ENCODE assay signal across 8 cellular contexts in genomic region chr4:48127882-48128394, GRCh38. TPM values are rescaled to one million over a fixed set of nuclear protein-coding genes. Genes with fewer than 3 reads are reported as not detected.
DNase-seq lines count a peak whose midpoint lies in the region; ATAC-seq, FAIRE-seq and TF ChIP-seq lines count a peak whose summit lies in the region.

No MANE protein-coding gene starts in this region.

- peak overlapping the region; percentile 45 for H2AFZ ChIP-seq in endothelial cell of umbilical vein (ENCODE audit: low read depth, low read length)

- TF ChIP-seq POLR2A in GM19193 (IDR thresholded peaks at IDR 0.05; ENCODE audit: extremely low read depth, insufficient read depth, insufficient read length) (peak; percentile 14), endothelial cell of umbilical vein (IDR thresholded peaks at IDR 0.05; ENCODE audit: low read depth, low read length) (peak; percentile 33)

- H3K9me3 Mint-ChIP-seq in stimulated activated effector memory CD8-positive, alpha-beta T cell treated with anti-CD3 and anti-CD28 coated beads, Interleukin-12 subunit alpha, Interleukin-12 subunit beta, amount 100 ng/mL, for 72 hours, result no peaks in the 10 kb centered on the region

- intact Hi-C loops in endothelial cell of umbilical vein (cut with micrococcal nuclease), result loop anchor here (1.0 to 2.0 kb wide), 5 partner anchors 12 to 418 kb away; partner anchors contain the start of gene SLAIN2

- no peaks in the 10 kb centered on the region for H3K9me1 ChIP-seq in endothelial cell of umbilical vein (replicated peaks; ENCODE audit: control insufficient read depth, extremely low read depth, insufficient read depth, low read length)

- peaks cover 77% of the 10 kb centered on the region for H3K4me1 Mint-ChIP-seq in stimulated activated effector memory CD8-positive, alpha-beta T cell treated with anti-CD3 and anti-CD28 coated beads, Interleukin-12 subunit alpha, Interleukin-12 subunit beta, amount 100 ng/mL, for 72 hours

- H3K27ac ChIP-seq in endothelial cell of umbilical vein (ENCODE audit: insufficient read depth, low read depth, low read length), result peak overlapping the region; percentile 88
- H3K27ac ChIP-seq in muscle layer of duodenum (ENCODE audit: low read length), result no peak overlapping the region

- H3K27ac Mint-ChIP-seq in stimulated activated effector memory CD8-positive, alpha-beta T cell treated with anti-CD3 and anti-CD28 coated beads, Interleukin-12 subunit alpha, Interleukin-12 subunit beta, amount 100 ng/mL, for 72 hours, result peak overlapping the region; percentile 93

- no peaks in the 10 kb centered on the region for H3K79me2 ChIP-seq in endothelial cell of umbilical vein (ENCODE audit: control insufficient read depth, insufficient read depth, low read length)

- H3K36me3 ChIP-seq in endothelial cell of umbilical vein (ENCODE audit: control insufficient read depth in 2 of 2, extremely low read depth in 1 of 2, insufficient read depth in 2 of 2, low read length in 2 of 2), result no peaks in the 10 kb centered on the region
- no peaks in the 10 kb centered on the region for H3K36me3 ChIP-seq in muscle layer of duodenum (ENCODE audit: control insufficient read depth in 1 of 2, insufficient read depth in 2 of 2, low read length in 2 of 2)

- H3K4me2 ChIP-seq in endothelial cell of umbilical vein (ENCODE audit: insufficient read depth, low read length), result peak overlapping the region; percentile 50

- no TSS peak for BruUV-seq in endothelial cell of umbilical vein (replicated peaks; lab: Mats Ljungman, UMichigan)

- H3K27me3 ChIP-seq in endothelial cell of umbilical vein (ENCODE audit: control insufficient read depth in 2 of 2, insufficient read depth in 2 of 2, low read length in 2 of 2) (no peaks in the 10 kb centered on the region), muscle layer of duodenum (ENCODE audit: low read depth, low read length) (no peaks in the 10 kb centered on the region)

- no peaks in the 10 kb centered on the region for H4K20me1 ChIP-seq in endothelial cell of umbilical vein (replicated peaks; ENCODE audit: control insufficient read depth, extremely low read depth, insufficient read depth, low read length)

- DNase-seq in Ammon's horn (ENCODE audit: low spot score) (peak; percentile 24), NOMO-1 (lab: John Stamatoyannopoulos, UW; ENCODE audit: unreplicated experiment in 2 of 2) (peak; percentile 57 to 59), endothelial cell of umbilical vein (ENCODE audit: low read depth, low spot score) (peak; percentile 95)
- peak; percentile 85 for DNase-seq in activated CD8-positive, alpha-beta memory T cell treated with anti-CD3 and anti-CD28 coated beads for 24 hours
- peak; percentile 34 to 81 for DNase-seq in stimulated activated effector memory CD8-positive, alpha-beta T cell treated with anti-CD3 and anti-CD28 coated beads, Interleukin-12 subunit alpha, Interleukin-12 subunit beta, amount 100 ng/mL, for 72 hours (ENCODE audit: low spot score in 2 of 2)

- peak; percentile 82 for ATAC-seq in HG03280 (IDR thresholded peaks at IDR 0.05; ENCODE audit: unreplicated experiment)
- peak; percentile 87 for ATAC-seq in stimulated activated effector memory CD8-positive, alpha-beta T cell treated with anti-CD3 and anti-CD28 coated beads, Interleukin-12 subunit alpha, Interleukin-12 subunit beta, amount 100 ng/mL, for 72 hours

- H3K4me3 ChIP-seq in endothelial cell of umbilical vein (replicated peaks in 1 of 3; ENCODE audit: insufficient read depth in 1 of 3, low read depth in 1 of 3, low read length in 3 of 3), result peak overlapping the region in 1 of 3 experiments; percentile 2
- peak overlapping the region; percentile 37 to 47 for H3K4me3 ChIP-seq in muscle layer of duodenum (ENCODE audit: low read depth in 1 of 2, low read length in 2 of 2)

- peak; percentile 55 to 58 for TF ChIP-seq CTCF in endothelial cell of umbilical vein (IDR thresholded peaks at IDR 0.05; ENCODE audit: extremely low read depth in 1 of 2, insufficient read depth in 1 of 2, low read depth in 1 of 2, low read length in 2 of 2)

- H3K36me3 Mint-ChIP-seq in stimulated activated effector memory CD8-positive, alpha-beta T cell treated with anti-CD3 and anti-CD28 coated beads, Interleukin-12 subunit alpha, Interleukin-12 subunit beta, amount 100 ng/mL, for 72 hours, result peaks cover 33% of the 10 kb centered on the region

- H3K4me1 ChIP-seq in endothelial cell of umbilical vein (ENCODE audit: control insufficient read depth, extremely low read depth, insufficient read depth, low read length) (peaks cover 19% of the 10 kb centered on the region), muscle layer of duodenum (ENCODE audit: control insufficient read depth in 1 of 2, insufficient read depth in 2 of 2, low read length in 2 of 2) (peaks cover 4 to 6% of the 10 kb centered on the region in 2 donors)

- CTCF ChIA-PET in endothelial cell of umbilical vein (lab: Charles Lee), result interaction anchor here (0.7 to 4.1 kb wide), 23 partner anchors 8 to 440 kb away, joined by 3 to 58 read pairs (median 6); partner anchors contain the start of gene NFXL1

- POLR2A ChIA-PET in endothelial cell of umbilical vein (lab: Charles Lee), result no interaction called here

- no peaks in the 10 kb centered on the region for H3K9me3 ChIP-seq in endothelial cell of umbilical vein (replicated peaks; ENCODE audit: control insufficient read depth, insufficient read depth, low read length)
- no peaks in the 10 kb centered on the region for H3K9me3 ChIP-seq in muscle layer of duodenum (ENCODE audit: control insufficient read depth in 1 of 2, low read length in 2 of 2)

- H3K4me3 Mint-ChIP-seq in stimulated activated effector memory CD8-positive, alpha-beta T cell treated with anti-CD3 and anti-CD28 coated beads, Interleukin-12 subunit alpha, Interleukin-12 subunit beta, amount 100 ng/mL, for 72 hours, result peak overlapping the region; percentile 64

- FAIRE-seq in endothelial cell of umbilical vein (lab: Jason Lieb, UNC), result peak; percentile 98

- dilution Hi-C loops in endothelial cell of umbilical vein (cut with MboI; ENCODE audit: extremely low pct_ligation_motif_present, low sequenced_read_pairs), result no loop called here

- peak overlapping the region; percentile 59 for H3K9ac ChIP-seq in endothelial cell of umbilical vein (replicated peaks; ENCODE audit: extremely low read depth, insufficient read depth, low read length)

TF ChIP-seq in endothelial cell of umbilical vein, 7 proteins besides CTCF, POLR2A, EP300 and RAD21:
- TF ChIP-seq JUN (IDR thresholded peaks at IDR 0.05; ENCODE audit: borderline replicate concordance, insufficient read depth, insufficient read length, low read depth) (peak; percentile 94), GATA2 (IDR thresholded peaks at IDR 0.05; ENCODE audit: insufficient read depth, insufficient read length, low read depth, low read length) (peak; percentile 75), MYC (IDR thresholded peaks at IDR 0.05; ENCODE audit: low read depth, low read length) (no peak), EZH2 (IDR thresholded peaks at IDR 0.05; ENCODE audit: borderline replicate concordance, low read depth, low read length, severe bottlenecking) (no peak), POLR2AphosphoS5 (IDR thresholded peaks at IDR 0.05; ENCODE audit: insufficient read depth, low read depth, low read length) (peak; percentile 92), FOS (IDR thresholded peaks at IDR 0.05; ENCODE audit: borderline replicate concordance, insufficient read depth, low read length) (peak; percentile 78)
- TF ChIP-seq, protein P1, sequence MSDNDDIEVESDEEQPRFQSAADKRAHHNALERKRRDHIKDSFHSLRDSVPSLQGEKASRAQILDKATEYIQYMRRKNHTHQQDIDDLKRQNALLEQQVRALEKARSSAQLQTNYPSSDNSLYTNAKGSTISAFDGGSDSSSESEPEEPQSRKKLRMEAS (IDR thresholded peaks at IDR 0.05; ENCODE audit: insufficient read depth, insufficient read length), result peak; percentile 27

RNA-seq across cellular contexts. Expression of gene TXK, which starts 6.1 kb away (rescaled TPM):
- 0.58 and 0.97 TPM in 2 replicates for total RNA-seq in endothelial cell of umbilical vein
- 0.26 TPM in 1 of 2 replicates, not detected in the other for polyA plus RNA-seq in endothelial cell of umbilical vein
- 0.34 and 0.41 TPM in 2 replicates for polyA plus RNA-seq in endothelial cell of umbilical vein (2011; cell fraction: cytosol; rRNA removed)
- polyA plus RNA-seq in endothelial cell of umbilical vein (2011; cell fraction: nucleus; rRNA removed), result 0.08 and 0.25 TPM in 2 replicates
- polyA plus RNA-seq in endothelial cell of umbilical vein (2012), result 0.38 and 1.9 TPM in 2 replicates
- polyA minus RNA-seq in endothelial cell of umbilical vein, result 0.24 TPM in 1 of 2 replicates, not detected in the other
- polyA minus RNA-seq in endothelial cell of umbilical vein (2011; cell fraction: cytosol; rRNA and poly(A)+ RNA removed), result not detected
- not detected in 2 replicates for polyA minus RNA-seq in endothelial cell of umbilical vein (2011; cell fraction: nucleus; rRNA and poly(A)+ RNA removed)

Comparison
In these comparisons a context has a peak if more than half of its experiments do, and no peak if none do; other contexts are left out.
1. DNase-seq: peak in every context shown above with its lines; median percentile 95 in endothelial cell of umbilical vein; 85 in activated CD8-positive, alpha-beta memory T cell treated with anti-CD3 and anti-CD28 coated beads for 24 hours; 58 in NOMO-1; 58 in stimulated activated effector memory CD8-positive, alpha-beta T cell treated with anti-CD3 and anti-CD28 coated beads, Interleukin-12 subunit alpha, Interleukin-12 subunit beta, amount 100 ng/mL, for 72 hours; 24 in Ammon's horn.